12 cellular contexts compared by ENCODE assay signal in genomic region chr18:50334546-50335152, GRCh38. TPM values are rescaled to one million over a fixed set of nuclear protein-coding genes. Genes with fewer than 3 reads are reported as not detected.
DNase-seq lines count a peak whose midpoint lies in the region; ATAC-seq and TF ChIP-seq lines count a peak whose summit lies in the region.
"Had no signal": no experiment of that assay in that cellular context is flagged by ENCODE, and none has a peak within 500 bp of the region (broad histone marks: within the 10 kb centered on the region; RNA-seq: fewer than 3 reads in every experiment).

No MANE protein-coding gene starts in this region.

- peaks cover 14% of the 10 kb centered on the region for H3K27me3 Mint-ChIP-seq in activated CD4-positive, alpha-beta memory T cell treated with anti-CD3 and anti-CD28 coated beads, Interleukin-2, amount 10 ng/mL, durations not matched to agents 7 days and 5 days

- peak; percentile 63 for ATAC-seq in GM19023 (IDR thresholded peaks at IDR 0.05; ENCODE audit: unreplicated experiment)
- peak; percentile 85 for ATAC-seq in GM21825 (IDR thresholded peaks at IDR 0.05; ENCODE audit: unreplicated experiment)
- peak; percentile 87 for ATAC-seq in HG03432 (IDR thresholded peaks at IDR 0.05; ENCODE audit: unreplicated experiment)
- no peak for ATAC-seq in HG02571 (IDR thresholded peaks at IDR 0.05; ENCODE audit: unreplicated experiment)
- ATAC-seq: PC-3 had no signal

- H3K4me1 Mint-ChIP-seq in activated CD4-positive, alpha-beta memory T cell treated with anti-CD3 and anti-CD28 coated beads, Interleukin-2, amount 10 ng/mL, durations not matched to agents 7 days and 5 days = no peaks in the 10 kb centered on the region
- H3K4me1 Mint-ChIP-seq: CD4-positive, alpha-beta memory T cell had no signal

- POLR2A ChIA-PET in activated CD4-positive, alpha-beta memory T cell treated with anti-CD3 and anti-CD28 coated beads, Interleukin-2, amount 10 ng/mL, durations not matched to agents 7 days and 5 days (lab: Charles Lee) = no interaction called here

- peaks cover 0 to 5% (median 0%) of the 10 kb centered on the region in 8 donors for H3K9me3 ChIP-seq in spleen

- DNase-seq in germinal center (ENCODE audit: low spot score) (peak; percentile 47), spleen (no peak), brain microvascular endothelial cell (no peak)
- no peak for DNase-seq in activated CD4-positive, alpha-beta memory T cell treated with anti-CD3 and anti-CD28 coated beads, Interleukin-2, amount 10 ng/mL, durations not matched to agents 7 days and 5 days
- DNase-seq: CD4-positive, alpha-beta memory T cell; NCI-H2081; nucleus accumbens; PC-3 had no signal

- no peak for TF ChIP-seq POLR2A in spleen (IDR thresholded peaks at IDR 0.05)

- in situ Hi-C loops in brain microvascular endothelial cell (cut with HindIII; ENCODE audit: low pct_ligation_motif_present, low sequenced_read_pairs) = no loop called here

- no peak overlapping the region for H3K27ac ChIP-seq in spleen
- no peak overlapping the region for H3K27ac ChIP-seq in brain microvascular endothelial cell

- CTCF ChIA-PET in activated CD4-positive, alpha-beta memory T cell treated with anti-CD3 and anti-CD28 coated beads, Interleukin-2, amount 10 ng/mL, durations not matched to agents 7 days and 5 days (lab: Charles Lee) = no interaction called here

- no peaks in the 10 kb centered on the region for H3K36me3 Mint-ChIP-seq in activated CD4-positive, alpha-beta memory T cell treated with anti-CD3 and anti-CD28 coated beads, Interleukin-2, amount 10 ng/mL, durations not matched to agents 7 days and 5 days (ENCODE audit: low read depth)
- H3K36me3 Mint-ChIP-seq: CD4-positive, alpha-beta memory T cell had no signal

- no peaks in the 10 kb centered on the region for H3K9me3 Mint-ChIP-seq in activated CD4-positive, alpha-beta memory T cell treated with anti-CD3 and anti-CD28 coated beads, Interleukin-2, amount 10 ng/mL, durations not matched to agents 7 days and 5 days

- H3K27me3 ChIP-seq in spleen (replicated peaks in 1 of 7) = no peaks in the 10 kb centered on the region
- no peaks in the 10 kb centered on the region for H3K27me3 ChIP-seq in brain microvascular endothelial cell (replicated peaks)

- WGBS in spleen, 5 donors = 57 to 81% (median 72%) methylated on average over 7 of the region's 7 CpGs

- H3K4me3 ChIP-seq in spleen = peak overlapping the region in 1 of 8 donors; percentile 35
- H3K4me3 ChIP-seq in brain microvascular endothelial cell (ENCODE audit: low read depth, low read length) = no peak overlapping the region

- TF ChIP-seq CTCF in spleen (IDR thresholded peaks at IDR 0.05 in 8 of 11, conservative IDR thresholded peaks at IDR 0.05 in 3 of 11) (no peak), brain microvascular endothelial cell (IDR thresholded peaks at IDR 0.05; ENCODE audit: low read depth, low read length, missing control alignments) (no peak)

- peaks cover 0 to 43% (median 13%) of the 10 kb centered on the region in 6 donors for H3K4me1 ChIP-seq in spleen

- no peak overlapping the region for H3K4me3 Mint-ChIP-seq in activated CD4-positive, alpha-beta memory T cell treated with anti-CD3 and anti-CD28 coated beads, Interleukin-2, amount 10 ng/mL, durations not matched to agents 7 days and 5 days
- H3K4me3 Mint-ChIP-seq: CD4-positive, alpha-beta memory T cell had no signal

- intact Hi-C loops in spleen (cut with DNase I; ENCODE audit: low total_unique reads) = no loop called here

- H3K36me3 ChIP-seq in spleen (no peaks in the 10 kb centered on the region), brain microvascular endothelial cell (replicated peaks) (no peaks in the 10 kb centered on the region)

- H3K27ac Mint-ChIP-seq in activated CD4-positive, alpha-beta memory T cell treated with anti-CD3 and anti-CD28 coated beads, Interleukin-2, amount 10 ng/mL, durations not matched to agents 7 days and 5 days = no peak overlapping the region
- H3K27ac Mint-ChIP-seq: CD4-positive, alpha-beta memory T cell had no signal

RNA-seq across cellular contexts. Expression of gene SKA1, which starts 40.2 kb away (rescaled TPM):
- total RNA-seq in spleen = 1 to 10 TPM in 5 of 7 donors, under 1 TPM in 2; 0.66 to 4.2 (median 1.8) TPM
- polyA plus RNA-seq in spleen = 1 to 10 TPM in 2 of 3 donors, under 1 TPM in 1; 0.48 to 1.8 (median 1.6) TPM
- total RNA-seq in activated CD4-positive, alpha-beta memory T cell treated with anti-CD3 and anti-CD28 coated beads, Interleukin-2, amount 10 ng/mL, durations not matched to agents 7 days and 5 days = 10 to 100 TPM; 44.6 to 45.6 TPM

RNA-seq across cellular contexts. Expression of gene CXXC1, which starts 47.2 kb away (rescaled TPM):
- total RNA-seq in spleen = 100 to 1,000 TPM in 4 of 7 donors, 10 to 100 TPM in 3; 92.9 to 129 (median 102) TPM
- 100 to 1,000 TPM in 2 of 3 donors, 10 to 100 TPM in 1; 53.6 to 108 (median 102) TPM for polyA plus RNA-seq in spleen
- 100 to 1,000 TPM; 128 to 133 TPM for total RNA-seq in activated CD4-positive, alpha-beta memory T cell treated with anti-CD3 and anti-CD28 coated beads, Interleukin-2, amount 10 ng/mL, durations not matched to agents 7 days and 5 days

RNA-seq across cellular contexts. Expression of gene MBD1, which starts 53.3 kb away (rescaled TPM):
- 100 to 1,000 TPM in 1 of 7 donors, 10 to 100 TPM in 6; 83.0 to 137 (median 89.1) TPM for total RNA-seq in spleen
- polyA plus RNA-seq in spleen = 10 to 100 TPM; 22.2 to 41.5 (median 25.7) TPM
- total RNA-seq in activated CD4-positive, alpha-beta memory T cell treated with anti-CD3 and anti-CD28 coated beads, Interleukin-2, amount 10 ng/mL, durations not matched to agents 7 days and 5 days = 100 to 1,000 TPM; 103 to 106 TPM

Comparison
In these comparisons a context has a peak if more than half of its experiments do, and no peak if none do; other contexts are left out.
1. RNA of gene SKA1, which starts 40.2 kb away (total RNA-seq): 44.6 to 45.6 TPM in activated CD4-positive, alpha-beta memory T cell treated with anti-CD3 and anti-CD28 coated beads, Interleukin-2, amount 10 ng/mL, durations not matched to agents 7 days and 5 days; 0.66 to 4.2 TPM in spleen; every median in the first group is over 4 times any median in the second.